In genomic region chr20:46089076-46089337, GRCh38 we compare ENCODE assay signal across 8 cellular contexts. TPM values are rescaled to one million over a fixed set of nuclear protein-coding genes. Genes with fewer than 3 reads are reported as not detected.
DNase-seq lines count a peak whose midpoint lies in the region; ATAC-seq and TF ChIP-seq lines count a peak whose summit lies in the region.

No MANE protein-coding gene starts in this region.

- H3K27ac ChIP-seq in IMR-90 (ENCODE audit: insufficient read depth, low read length) (peak overlapping the region; percentile 97), mucosa of rectum (ENCODE audit: low read depth in 2 of 2, low read length in 2 of 2) (peak overlapping the region; percentile 98 to 99)

- no peak overlapping the region for H2BK15ac ChIP-seq in IMR-90 (ENCODE audit: low read depth, low read length)

- TF ChIP-seq RAD21 in IMR-90 (IDR thresholded peaks at IDR 0.05; ENCODE audit: low read length) = no peak

- peak overlapping the region; percentile 90 to 93 for H4K8ac ChIP-seq in IMR-90 (ENCODE audit: low read depth in 2 of 2, low read length in 2 of 2)

- no peak for TF ChIP-seq CTCF in IMR-90 (conservative IDR thresholded peaks at IDR 0.05; ENCODE audit: low read depth, low read length)

- H2AFZ ChIP-seq in IMR-90 (replicated peaks; ENCODE audit: low read length, poor library complexity) = peak overlapping the region; percentile 98

- peak overlapping the region; percentile 93 for H3K23ac ChIP-seq in IMR-90 (ENCODE audit: low read depth, low read length)

- POLR2A ChIA-PET in IMR-90 (lab: Charles Lee; ENCODE audit: unreplicated experiment) = no interaction called here

- H3K79me1 ChIP-seq in IMR-90 (ENCODE audit: low read depth in 1 of 2, low read length in 2 of 2) = peaks cover 17 to 45% of the 10 kb centered on the region in 2 experiments

- BruUV-seq in IMR-90 (replicated peaks; lab: Mats Ljungman, UMichigan) = no TSS peak

- H3K4me3 ChIP-seq in IMR-90 (ENCODE audit: insufficient read depth, low read depth, low read length) = peak overlapping the region; percentile 91
- peak overlapping the region; percentile 83 to 91 for H3K4me3 ChIP-seq in mucosa of rectum (ENCODE audit: low read length in 2 of 2)

- ATAC-seq in IMR-90 (ENCODE audit: low read depth) = no peak; the same call in 1 of the 2 replicates
- ATAC-seq in central memory CD8-positive, alpha-beta T cell (replicated peaks; ENCODE audit: extremely low read depth, poor library complexity, severe bottlenecking) = no peak
- ATAC-seq in GM18909 (IDR thresholded peaks at IDR 0.05; ENCODE audit: poor library complexity, unreplicated experiment) = no peak

- peak overlapping the region; percentile 75; the same call in 1 of the 2 replicates for H4K91ac ChIP-seq in IMR-90 (ENCODE audit: insufficient read depth, low read depth, low read length)

- H3K56ac ChIP-seq in IMR-90 (ENCODE audit: extremely low read depth, insufficient read depth, low read length) = peak overlapping the region; percentile 55; the same call in 1 of the 2 replicates

- peak overlapping the region; percentile 98 for H2BK5ac ChIP-seq in IMR-90 (ENCODE audit: low read depth, low read length, poor library complexity, severe bottlenecking)

- H3K27me3 ChIP-seq in IMR-90 (ENCODE audit: control insufficient read depth, insufficient read depth, low read length) (no peaks in the 10 kb centered on the region), mucosa of rectum (ENCODE audit: control insufficient read depth in 2 of 2, insufficient read depth in 2 of 2, low read length in 2 of 2) (no peaks in the 10 kb centered on the region)

- H4K20me1 ChIP-seq in IMR-90 (ENCODE audit: insufficient read depth, low read length) = peaks cover 54% of the 10 kb centered on the region

- no peak for TF ChIP-seq POLR2A in IMR-90 (IDR thresholded peaks at IDR 0.05; ENCODE audit: low read depth, low read length)

- dilution Hi-C loops in IMR-90 (cut with HindIII; ENCODE audit: low sequenced_read_pairs, unreplicated experiment) = no loop called here

- peak; percentile 64 for DNase-seq in GM03348 (ENCODE audit: low spot score)
- peak; percentile 12 for DNase-seq in IMR-90
- DNase-seq in central memory CD8-positive, alpha-beta T cell (ENCODE audit: low spot score in 2 of 2) = peak in 1 of 2 donors; percentile 41
- DNase-seq in middle frontal gyrus (ENCODE audit: extremely low spot score, low spot score) = no peak
- no peak for DNase-seq in NCI-H2081 treated with DMSO at 0.1 percent for 48 hours (lab: John Stamatoyannopoulos, UW)
- no peak for DNase-seq in NCI-H2227 (lab: John Stamatoyannopoulos, UW; ENCODE audit: unreplicated experiment)

- H3K4me1 ChIP-seq in IMR-90 (ENCODE audit: control insufficient read depth, insufficient read depth, low read length) (peaks cover 7% of the 10 kb centered on the region), mucosa of rectum (ENCODE audit: control insufficient read depth in 2 of 2, insufficient read depth in 2 of 2, low read length in 2 of 2) (peaks cover 38 to 39% of the 10 kb centered on the region in 2 donors)

- peak overlapping the region; percentile 81; the same call in 1 of the 2 replicates for H4K5ac ChIP-seq in IMR-90 (ENCODE audit: low read depth, low read length)

- H3K9ac ChIP-seq in IMR-90 (ENCODE audit: low read depth, low read length) (peak overlapping the region; percentile 98), mucosa of rectum (ENCODE audit: low read depth in 1 of 2, low read length in 2 of 2) (peak overlapping the region; percentile 86 to 98)

- peaks cover 48% of the 10 kb centered on the region for H3K4me1 Mint-ChIP-seq in central memory CD8-positive, alpha-beta T cell

- H3K4me2 ChIP-seq in IMR-90 (ENCODE audit: low read depth, low read length) = peak overlapping the region; percentile 97

- peaks cover 7% of the 10 kb centered on the region; the same call in 1 of the 2 replicates for H3K9me1 ChIP-seq in IMR-90 (ENCODE audit: insufficient read depth, low read length)

- H2AK9ac ChIP-seq in IMR-90 (replicated peaks; ENCODE audit: low read depth, low read length, poor library complexity) = peak overlapping the region; percentile 77

- 0% methylated on average over 18 of the region's 31 CpGs; no CpG with 5 or more reads in 1 of the 2 experiments for WGBS in IMR-90 (ENCODE audit: extremely low coverage in 2 of 2, insufficient read length in 1 of 2), 2 experiments

- peaks cover 11% of the 10 kb centered on the region for H3K36me3 Mint-ChIP-seq in central memory CD8-positive, alpha-beta T cell (ENCODE audit: insufficient read depth)

- CTCF ChIA-PET in IMR-90 (lab: Yijun Ruan, JAX) = no interaction called here

- peak overlapping the region; percentile 99 for H3K14ac ChIP-seq in IMR-90 (replicated peaks; ENCODE audit: low read depth, low read length)

- H2BK120ac ChIP-seq in IMR-90 (ENCODE audit: low read depth, low read length) = peak overlapping the region; percentile 57; the same call in 1 of the 2 replicates

- H2BK20ac ChIP-seq in IMR-90 (ENCODE audit: low read depth, low read length) = no peak overlapping the region

- H3K27ac Mint-ChIP-seq in central memory CD8-positive, alpha-beta T cell (ENCODE audit: low read depth) = peak overlapping the region; percentile 84

- no peaks in the 10 kb centered on the region for H3K27me3 Mint-ChIP-seq in central memory CD8-positive, alpha-beta T cell

- H3K36me3 ChIP-seq in IMR-90 (ENCODE audit: control insufficient read depth, insufficient read depth, low read length) (no peaks in the 10 kb centered on the region), mucosa of rectum (ENCODE audit: control insufficient read depth in 2 of 2, insufficient read depth in 2 of 2, low read length in 2 of 2) (no peaks in the 10 kb centered on the region)

- in situ Hi-C loops in IMR-90 (cut with MboI; ENCODE audit: low sequenced_read_pairs) = no loop called here

- intact Hi-C loops in IMR-90 (cut with micrococcal nuclease) = loop anchor here (1.0 to 10.0 kb wide), 4 partner anchors 31 to 314 kb away; partner anchors contain the start of gene ZNF335

- H3K4me3 Mint-ChIP-seq in central memory CD8-positive, alpha-beta T cell = peak overlapping the region; percentile 83

- H3K9me3 ChIP-seq in IMR-90 (ENCODE audit: control insufficient read depth, insufficient read depth, low read length) = no peaks in the 10 kb centered on the region
- H3K9me3 ChIP-seq in mucosa of rectum (ENCODE audit: control insufficient read depth in 2 of 2, low read length in 2 of 2) = no peaks in the 10 kb centered on the region

- H3K18ac ChIP-seq in IMR-90 (ENCODE audit: low read depth, low read length) = peak overlapping the region; percentile 90; the same call in 1 of the 2 replicates

- 0 out of 2 replicates have a peak overlapping the region, but pooled peaks have one; percentile 61 for H2AK5ac ChIP-seq in IMR-90 (ENCODE audit: low read depth, low read length)

- H3K9me3 Mint-ChIP-seq in central memory CD8-positive, alpha-beta T cell = no peaks in the 10 kb centered on the region

- H3K4ac ChIP-seq in IMR-90 (ENCODE audit: low read depth, low read length) = peak overlapping the region; percentile 87

TF ChIP-seq in IMR-90, 13 proteins besides CTCF, POLR2A, EP300 and RAD21:
- TF ChIP-seq BHLHE40 (IDR thresholded peaks at IDR 0.05; ENCODE audit: low read depth, low read length) (no peak), SMC3 (IDR thresholded peaks at IDR 0.05; ENCODE audit: low read depth, low read length) (no peak), MXI1 (IDR thresholded peaks at IDR 0.05; ENCODE audit: borderline replicate concordance, low read depth, low read length) (no peak), RCOR1 (IDR thresholded peaks at IDR 0.05; ENCODE audit: insufficient replicate concordance, low read length) (no peak), MAZ (IDR thresholded peaks at IDR 0.05; ENCODE audit: borderline replicate concordance, low read depth, low read length) (no peak), FOS (IDR thresholded peaks at IDR 0.05; ENCODE audit: low read depth, low read length) (no peak), MAFK (IDR thresholded peaks at IDR 0.05; ENCODE audit: low read depth, low read length) (no peak), NFE2L2 (IDR thresholded peaks at IDR 0.05; ENCODE audit: low read depth, low read length) (no peak), RFX5 (IDR thresholded peaks at IDR 0.05; ENCODE audit: low read depth, low read length) (no peak), CHD1 (IDR thresholded peaks at IDR 0.05; ENCODE audit: low read depth, low read length) (no peak), CEBPB (IDR thresholded peaks at IDR 0.05; ENCODE audit: low read depth, low read length) (no peak)
- TF ChIP-seq, protein P1, sequence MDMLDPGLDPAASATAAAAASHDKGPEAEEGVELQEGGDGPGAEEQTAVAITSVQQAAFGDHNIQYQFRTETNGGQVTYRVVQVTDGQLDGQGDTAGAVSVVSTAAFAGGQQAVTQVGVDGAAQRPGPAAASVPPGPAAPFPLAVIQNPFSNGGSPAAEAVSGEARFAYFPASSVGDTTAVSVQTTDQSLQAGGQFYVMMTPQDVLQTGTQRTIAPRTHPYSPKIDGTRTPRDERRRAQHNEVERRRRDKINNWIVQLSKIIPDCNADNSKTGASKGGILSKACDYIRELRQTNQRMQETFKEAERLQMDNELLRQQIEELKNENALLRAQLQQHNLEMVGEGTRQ (IDR thresholded peaks at IDR 0.05; ENCODE audit: low read depth, low read length) = no peak
- TF ChIP-seq, protein P2, sequence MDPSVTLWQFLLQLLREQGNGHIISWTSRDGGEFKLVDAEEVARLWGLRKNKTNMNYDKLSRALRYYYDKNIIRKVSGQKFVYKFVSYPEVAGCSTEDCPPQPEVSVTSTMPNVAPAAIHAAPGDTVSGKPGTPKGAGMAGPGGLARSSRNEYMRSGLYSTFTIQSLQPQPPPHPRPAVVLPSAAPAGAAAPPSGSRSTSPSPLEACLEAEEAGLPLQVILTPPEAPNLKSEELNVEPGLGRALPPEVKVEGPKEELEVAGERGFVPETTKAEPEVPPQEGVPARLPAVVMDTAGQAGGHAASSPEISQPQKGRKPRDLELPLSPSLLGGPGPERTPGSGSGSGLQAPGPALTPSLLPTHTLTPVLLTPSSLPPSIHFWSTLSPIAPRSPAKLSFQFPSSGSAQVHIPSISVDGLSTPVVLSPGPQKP (IDR thresholded peaks at IDR 0.05; ENCODE audit: borderline replicate concordance, low read depth, low read length) = no peak

RNA-seq across cellular contexts. Expression of gene NCOA5, which starts 0.8 kb away (rescaled TPM):
- total RNA-seq in IMR-90 (2012; rRNA removed) = 20.6 and 22.5 TPM in 2 replicates
- polyA plus RNA-seq in IMR-90 (2012; rRNA removed) = 17.0 and 17.4 TPM in 2 replicates
- 9.2 and 9.5 TPM in 2 replicates for polyA plus RNA-seq in IMR-90 (2012; cell fraction: cytosol; rRNA removed)
- polyA plus RNA-seq in IMR-90 (2012; cell fraction: nucleus; rRNA removed; ENCODE audit: low replicate concordance) = 20.7 and 35.7 TPM in 2 replicates

RNA-seq across cellular contexts. Expression of gene CD40, which starts 29.1 kb away (rescaled TPM):
- total RNA-seq in IMR-90 (2012; rRNA removed) = 0.28 and 0.36 TPM in 2 replicates
- polyA plus RNA-seq in IMR-90 (2012; rRNA removed) = 0.52 and 0.92 TPM in 2 replicates
- 0.62 and 1.2 TPM in 2 replicates for polyA plus RNA-seq in IMR-90 (2012; cell fraction: cytosol; rRNA removed)
- 1.1 and 1.6 TPM in 2 replicates for polyA plus RNA-seq in IMR-90 (2012; cell fraction: nucleus; rRNA removed; ENCODE audit: low replicate concordance)

RNA-seq across cellular contexts. Expression of gene SLC12A5, which starts 60.0 kb away (rescaled TPM):
- not detected in 2 replicates for total RNA-seq in IMR-90 (2012; rRNA removed)
- 2.2 and 3.4 TPM in 2 replicates for polyA plus RNA-seq in IMR-90 (2012; rRNA removed)
- 11.3 and 18.7 TPM in 2 replicates for polyA plus RNA-seq in IMR-90 (2012; cell fraction: cytosol; rRNA removed)
- 0.50 and 1.8 TPM in 2 replicates for polyA plus RNA-seq in IMR-90 (2012; cell fraction: nucleus; rRNA removed; ENCODE audit: low replicate concordance)

Comparison
In these comparisons a context has a peak if more than half of its experiments do, and no peak if none do; other contexts are left out.
1. DNase-seq: peak in GM03348 (single experiment) and IMR-90 (single experiment); none in middle frontal gyrus (single experiment), NCI-H2081 treated with DMSO at 0.1 percent for 48 hours (single experiment) and NCI-H2227 (single experiment).